Comparison of ENCODE assay signal across 9 cellular contexts in the genomic region with DNA sequence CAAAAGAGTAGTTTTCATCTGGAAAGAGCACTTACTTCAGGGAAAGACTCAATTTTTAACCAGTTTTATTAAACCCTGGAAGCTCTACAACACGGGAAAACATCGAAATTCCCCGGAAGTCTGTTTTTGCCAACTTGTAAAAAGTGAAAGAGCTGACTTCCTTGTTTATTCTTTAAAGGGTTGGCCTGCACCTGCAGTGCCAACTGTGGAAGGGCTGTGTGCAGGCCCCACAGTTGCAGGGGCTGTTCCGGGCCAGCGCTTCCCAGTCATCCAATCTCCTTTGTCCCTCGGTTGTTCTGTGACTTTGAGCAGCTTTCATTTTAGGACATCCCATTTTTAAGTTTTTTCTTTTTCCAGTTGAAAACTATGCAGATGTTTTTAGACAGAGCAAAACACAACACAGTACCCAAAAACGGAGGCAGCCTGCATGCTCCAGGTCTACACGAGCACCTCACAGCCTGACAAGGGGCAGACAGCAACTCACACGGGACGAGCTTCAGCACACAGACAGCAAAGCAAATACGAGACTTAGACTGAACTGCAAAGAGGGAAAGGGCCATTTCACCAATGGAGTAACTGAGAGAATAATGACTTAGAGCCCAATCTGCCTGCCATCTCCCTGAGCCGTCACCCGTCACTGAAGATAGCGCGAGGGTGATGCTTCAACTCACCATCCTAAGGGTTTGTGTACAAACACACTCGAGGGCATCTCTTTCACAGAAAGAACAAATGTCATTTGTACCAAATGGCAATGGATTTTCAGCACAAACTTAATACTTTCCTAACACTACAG.
DNase-seq lines count a peak whose midpoint lies in the region; ATAC-seq and TF ChIP-seq lines count a peak whose summit lies in the region.
"Had no signal": no experiment of that assay in that cellular context is flagged by ENCODE, and none has a peak within 500 bp of the region (broad histone marks: within the 10 kb centered on the region; RNA-seq: fewer than 3 reads in every experiment).

No MANE protein-coding gene starts in this region.

- ATAC-seq in HG02852 (IDR thresholded peaks at IDR 0.05; ENCODE audit: unreplicated experiment) (peak; percentile 48), HG02870 (IDR thresholded peaks at IDR 0.05; ENCODE audit: unreplicated experiment) (no peak)

- H3K4me3 ChIP-seq in Caco-2 (ENCODE audit: low read depth, low read length) (no peak overlapping the region), coronary artery (no peak overlapping the region)
- H3K4me3 ChIP-seq: lung had no signal

- H3K9me3 ChIP-seq in Caco-2, result no peaks in the 10 kb centered on the region

- H3K9me3 Mint-ChIP-seq in Caco-2 (ENCODE audit: unreplicated experiment) (no peaks in the 10 kb centered on the region), osteocyte (ENCODE audit: unreplicated experiment) (no peaks in the 10 kb centered on the region), glutamatergic neuron (ENCODE audit: unreplicated experiment) (peaks cover 9% of the 10 kb centered on the region)

- H3K27me3 Mint-ChIP-seq in Caco-2 (ENCODE audit: insufficient read depth, unreplicated experiment) (no peaks in the 10 kb centered on the region), osteocyte (ENCODE audit: unreplicated experiment) (no peaks in the 10 kb centered on the region), glutamatergic neuron (ENCODE audit: unreplicated experiment) (peaks cover 8% of the 10 kb centered on the region)

- no peak overlapping the region for H3K27ac Mint-ChIP-seq in Caco-2 (ENCODE audit: unreplicated experiment)
- no peak overlapping the region for H3K27ac Mint-ChIP-seq in osteocyte (ENCODE audit: unreplicated experiment)
- no peak overlapping the region for H3K27ac Mint-ChIP-seq in glutamatergic neuron (ENCODE audit: unreplicated experiment)

- TF ChIP-seq CTCF in Caco-2 (IDR thresholded peaks at IDR 0.05; ENCODE audit: insufficient read depth in 1 of 2, low read depth in 1 of 2, low read length in 1 of 2, severe bottlenecking in 1 of 2, unreplicated experiment in 1 of 2), result no peak
- no peak for TF ChIP-seq CTCF in coronary artery (IDR thresholded peaks at IDR 0.05)
- TF ChIP-seq CTCF in osteocyte (IDR thresholded peaks at IDR 0.05), result no peak
- TF ChIP-seq CTCF in glutamatergic neuron (IDR thresholded peaks at IDR 0.05; ENCODE audit: partially characterized antibody, unreplicated experiment), result no peak

- H3K36me3 Mint-ChIP-seq in Caco-2 (ENCODE audit: insufficient read depth, unreplicated experiment), result peaks cover 100% of the 10 kb centered on the region
- H3K36me3 Mint-ChIP-seq in osteocyte (ENCODE audit: unreplicated experiment), result peaks cover 35% of the 10 kb centered on the region
- H3K36me3 Mint-ChIP-seq in glutamatergic neuron (ENCODE audit: unreplicated experiment), result no peaks in the 10 kb centered on the region

- CTCF ChIA-PET in Caco-2 (lab: Charles Lee), result no interaction called here

- TSS peak; percentile 15 for BruUV-seq in Caco-2 (replicated peaks; lab: Mats Ljungman, UMichigan)

- H3K27ac ChIP-seq in coronary artery, result peak overlapping the region in 1 of 2 donors; percentile 1

- POLR2A ChIA-PET in Caco-2 (lab: Charles Lee), result no interaction called here

- no peaks in the 10 kb centered on the region for H3K27me3 ChIP-seq in Caco-2 (replicated peaks; ENCODE audit: control insufficient read depth, insufficient read depth, low read length)

- H3K4me1 Mint-ChIP-seq in Caco-2 (ENCODE audit: low read depth, unreplicated experiment) (no peaks in the 10 kb centered on the region), osteocyte (ENCODE audit: unreplicated experiment) (peaks cover 4% of the 10 kb centered on the region), glutamatergic neuron (ENCODE audit: low read depth, unreplicated experiment) (peaks cover 26% of the 10 kb centered on the region)

- intact Hi-C loops in Caco-2 (cut with micrococcal nuclease; ENCODE audit: unreplicated experiment), result no loop called here

- H3K4me3 Mint-ChIP-seq in Caco-2 (ENCODE audit: unreplicated experiment), result no peak overlapping the region
- no peak overlapping the region for H3K4me3 Mint-ChIP-seq in osteocyte (ENCODE audit: unreplicated experiment)
- H3K4me3 Mint-ChIP-seq in glutamatergic neuron (ENCODE audit: unreplicated experiment), result no peak overlapping the region

- H3K4me1 ChIP-seq in Caco-2, result no peaks in the 10 kb centered on the region

- DNase-seq in Caco-2, result no peak
- peak; percentile 53 for DNase-seq in coronary artery (ENCODE audit: low spot score)
- DNase-seq in osteocyte (ENCODE audit: extremely low spot score, unreplicated experiment), result peak; percentile 25
- DNase-seq in hepatic stellate cell (ENCODE audit: low spot score), result no peak
- no peak for DNase-seq in T1000 (lab: John Stamatoyannopoulos, UW)
- DNase-seq in glutamatergic neuron, result no peak

- peaks cover 7% of the 10 kb centered on the region for H3K36me3 ChIP-seq in Caco-2 (ENCODE audit: control insufficient read depth, insufficient read depth, low read length)

Comparison
In these comparisons a context has a peak if more than half of its experiments do, and no peak if none do; other contexts are left out.
1. DNase-seq: peak in coronary artery (single experiment) and osteocyte (single experiment); none in Caco-2 (0 of 2), hepatic stellate cell (single experiment), T1000 (single experiment) and glutamatergic neuron (single experiment).